Comparison of ENCODE assay signal across 1 cellular context in genomic region chr1:6579374-6580118, GRCh38.
A peak's percentile ranks its signal among the peaks of the same experiment; 100 is the strongest.
TF ChIP-seq lines count a peak whose summit lies in the region.

TSS of gene ZBTB48 (plus strand) at chr1:6579994. CDS start at chr1:6580610, 616 bp downstream.

TF ChIP-seq in HepG2, 621 proteins besides CTCF, POLR2A, EP300 and RAD21 (continued from another document and continues in another):
- TF ChIP-seq ZBTB39 (CRISPR knock-in tag; IDR thresholded peaks at IDR 0.05) = no peak
- TF ChIP-seq KLF15 (CRISPR knock-in tag; IDR thresholded peaks at IDR 0.05; ENCODE audit: borderline replicate concordance) = no peak
- TF ChIP-seq, protein P1, sequence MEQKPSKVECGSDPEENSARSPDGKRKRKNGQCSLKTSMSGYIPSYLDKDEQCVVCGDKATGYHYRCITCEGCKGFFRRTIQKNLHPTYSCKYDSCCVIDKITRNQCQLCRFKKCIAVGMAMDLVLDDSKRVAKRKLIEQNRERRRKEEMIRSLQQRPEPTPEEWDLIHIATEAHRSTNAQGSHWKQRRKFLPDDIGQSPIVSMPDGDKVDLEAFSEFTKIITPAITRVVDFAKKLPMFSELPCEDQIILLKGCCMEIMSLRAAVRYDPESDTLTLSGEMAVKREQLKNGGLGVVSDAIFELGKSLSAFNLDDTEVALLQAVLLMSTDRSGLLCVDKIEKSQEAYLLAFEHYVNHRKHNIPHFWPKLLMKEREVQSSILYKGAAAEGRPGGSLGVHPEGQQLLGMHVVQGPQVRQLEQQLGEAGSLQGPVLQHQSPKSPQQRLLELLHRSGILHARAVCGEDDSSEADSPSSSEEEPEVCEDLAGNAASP (CRISPR knock-in tag; IDR thresholded peaks at IDR 0.05; ENCODE audit: borderline replicate concordance) = no peak
- peak; percentile 75; the same call in 1 of the 2 replicates for TF ChIP-seq REPIN1 (CRISPR knock-in tag; IDR thresholded peaks at IDR 0.05; ENCODE audit: borderline replicate concordance, low read depth)
- TF ChIP-seq NONO (IDR thresholded peaks at IDR 0.05) = no peak
- peak; percentile 16; the same call in 1 of the 2 replicates for TF ChIP-seq NONO (CRISPR knock-in tag; conservative IDR thresholded peaks at IDR 0.05)
- no peak for TF ChIP-seq PRDM4 (CRISPR knock-in tag; IDR thresholded peaks at IDR 0.05; ENCODE audit: borderline replicate concordance)
- TF ChIP-seq ZNF562 (CRISPR knock-in tag; IDR thresholded peaks at IDR 0.05; ENCODE audit: borderline replicate concordance) = no peak
- 0 out of 2 replicates have a peak, but pooled peaks have one; percentile 34 for TF ChIP-seq MED1 (CRISPR knock-in tag; IDR thresholded peaks at IDR 0.05)
- TF ChIP-seq ZBTB1 (CRISPR knock-in tag; IDR thresholded peaks at IDR 0.05; ENCODE audit: borderline replicate concordance) = no peak
- no peak for TF ChIP-seq FLYWCH1 (CRISPR knock-in tag; IDR thresholded peaks at IDR 0.05)
- TF ChIP-seq SRSF4 (IDR thresholded peaks at IDR 0.05; ENCODE audit: low read depth, low read length, poor library complexity, severe bottlenecking) = no peak
- TF ChIP-seq ELF1 (CRISPR knock-in tag; IDR thresholded peaks at IDR 0.05) = peak; percentile 37; the same call in 1 of the 2 replicates
- TF ChIP-seq, protein P2, sequence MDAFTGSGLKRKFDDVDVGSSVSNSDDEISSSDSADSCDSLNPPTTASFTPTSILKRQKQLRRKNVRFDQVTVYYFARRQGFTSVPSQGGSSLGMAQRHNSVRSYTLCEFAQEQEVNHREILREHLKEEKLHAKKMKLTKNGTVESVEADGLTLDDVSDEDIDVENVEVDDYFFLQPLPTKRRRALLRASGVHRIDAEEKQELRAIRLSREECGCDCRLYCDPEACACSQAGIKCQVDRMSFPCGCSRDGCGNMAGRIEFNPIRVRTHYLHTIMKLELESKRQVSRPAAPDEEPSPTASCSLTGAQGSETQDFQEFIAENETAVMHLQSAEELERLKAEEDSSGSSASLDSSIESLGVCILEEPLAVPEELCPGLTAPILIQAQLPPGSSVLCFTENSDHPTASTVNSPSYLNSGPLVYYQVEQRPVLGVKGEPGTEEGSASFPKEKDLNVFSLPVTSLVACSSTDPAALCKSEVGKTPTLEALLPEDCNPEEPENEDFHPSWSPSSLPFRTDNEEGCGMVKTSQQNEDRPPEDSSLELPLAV (CRISPR knock-in tag; conservative IDR thresholded peaks at IDR 0.05; ENCODE audit: low read depth) = no peak
- TF ChIP-seq KLF6 (CRISPR knock-in tag; IDR thresholded peaks at IDR 0.05) = no peak
- TF ChIP-seq, protein P3, sequence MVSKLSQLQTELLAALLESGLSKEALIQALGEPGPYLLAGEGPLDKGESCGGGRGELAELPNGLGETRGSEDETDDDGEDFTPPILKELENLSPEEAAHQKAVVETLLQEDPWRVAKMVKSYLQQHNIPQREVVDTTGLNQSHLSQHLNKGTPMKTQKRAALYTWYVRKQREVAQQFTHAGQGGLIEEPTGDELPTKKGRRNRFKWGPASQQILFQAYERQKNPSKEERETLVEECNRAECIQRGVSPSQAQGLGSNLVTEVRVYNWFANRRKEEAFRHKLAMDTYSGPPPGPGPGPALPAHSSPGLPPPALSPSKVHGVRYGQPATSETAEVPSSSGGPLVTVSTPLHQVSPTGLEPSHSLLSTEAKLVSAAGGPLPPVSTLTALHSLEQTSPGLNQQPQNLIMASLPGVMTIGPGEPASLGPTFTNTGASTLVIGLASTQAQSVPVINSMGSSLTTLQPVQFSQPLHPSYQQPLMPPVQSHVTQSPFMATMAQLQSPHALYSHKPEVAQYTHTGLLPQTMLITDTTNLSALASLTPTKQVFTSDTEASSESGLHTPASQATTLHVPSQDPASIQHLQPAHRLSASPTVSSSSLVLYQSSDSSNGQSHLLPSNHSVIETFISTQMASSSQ (IDR thresholded peaks at IDR 0.05; ENCODE audit: low read depth) = no peak
- TF ChIP-seq, protein P3 (CRISPR knock-in tag; IDR thresholded peaks at IDR 0.05; ENCODE audit: borderline replicate concordance) = 0 out of 2 replicates have a peak, but pooled peaks have one; percentile 8
- no peak for TF ChIP-seq ZBTB7B (CRISPR knock-in tag; IDR thresholded peaks at IDR 0.05)
- TF ChIP-seq FOXJ3 (CRISPR knock-in tag; IDR thresholded peaks at IDR 0.05; ENCODE audit: borderline replicate concordance) = no peak
- TF ChIP-seq, protein P4, sequence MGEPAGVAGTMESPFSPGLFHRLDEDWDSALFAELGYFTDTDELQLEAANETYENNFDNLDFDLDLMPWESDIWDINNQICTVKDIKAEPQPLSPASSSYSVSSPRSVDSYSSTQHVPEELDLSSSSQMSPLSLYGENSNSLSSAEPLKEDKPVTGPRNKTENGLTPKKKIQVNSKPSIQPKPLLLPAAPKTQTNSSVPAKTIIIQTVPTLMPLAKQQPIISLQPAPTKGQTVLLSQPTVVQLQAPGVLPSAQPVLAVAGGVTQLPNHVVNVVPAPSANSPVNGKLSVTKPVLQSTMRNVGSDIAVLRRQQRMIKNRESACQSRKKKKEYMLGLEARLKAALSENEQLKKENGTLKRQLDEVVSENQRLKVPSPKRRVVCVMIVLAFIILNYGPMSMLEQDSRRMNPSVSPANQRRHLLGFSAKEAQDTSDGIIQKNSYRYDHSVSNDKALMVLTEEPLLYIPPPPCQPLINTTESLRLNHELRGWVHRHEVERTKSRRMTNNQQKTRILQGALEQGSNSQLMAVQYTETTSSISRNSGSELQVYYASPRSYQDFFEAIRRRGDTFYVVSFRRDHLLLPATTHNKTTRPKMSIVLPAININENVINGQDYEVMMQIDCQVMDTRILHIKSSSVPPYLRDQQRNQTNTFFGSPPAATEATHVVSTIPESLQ (CRISPR knock-in tag; conservative IDR thresholded peaks at IDR 0.05) = no peak
- no peak for TF ChIP-seq AFF4 (CRISPR knock-in tag; IDR thresholded peaks at IDR 0.05)
- TF ChIP-seq ZMYM2 (CRISPR knock-in tag; IDR thresholded peaks at IDR 0.05) = 0 out of 2 replicates have a peak, but pooled peaks have one; percentile 26
- TF ChIP-seq, protein P5, sequence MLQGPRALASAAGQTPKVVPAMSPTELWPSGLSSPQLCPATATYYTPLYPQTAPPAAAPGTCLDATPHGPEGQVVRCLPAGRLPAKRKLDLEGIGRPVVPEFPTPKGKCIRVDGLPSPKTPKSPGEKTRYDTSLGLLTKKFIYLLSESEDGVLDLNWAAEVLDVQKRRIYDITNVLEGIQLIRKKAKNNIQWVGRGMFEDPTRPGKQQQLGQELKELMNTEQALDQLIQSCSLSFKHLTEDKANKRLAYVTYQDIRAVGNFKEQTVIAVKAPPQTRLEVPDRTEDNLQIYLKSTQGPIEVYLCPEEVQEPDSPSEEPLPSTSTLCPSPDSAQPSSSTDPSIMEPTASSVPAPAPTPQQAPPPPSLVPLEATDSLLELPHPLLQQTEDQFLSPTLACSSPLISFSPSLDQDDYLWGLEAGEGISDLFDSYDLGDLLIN (CRISPR knock-in tag; IDR thresholded peaks at IDR 0.05; ENCODE audit: borderline replicate concordance) = 0 out of 2 replicates have a peak, but pooled peaks have one; percentile 5
- peak; percentile 72 for TF ChIP-seq NR2C2 (CRISPR knock-in tag; IDR thresholded peaks at IDR 0.05; ENCODE audit: borderline replicate concordance)
- TF ChIP-seq EEA1 (CRISPR knock-in tag; IDR thresholded peaks at IDR 0.05; ENCODE audit: borderline replicate concordance) = no peak
- TF ChIP-seq ZNF784 (CRISPR knock-in tag; IDR thresholded peaks at IDR 0.05; ENCODE audit: borderline replicate concordance) = no peak; the same call in 1 of the 2 replicates
- peak; percentile 52; the same call in 1 of the 2 replicates for TF ChIP-seq NFE2L1 (CRISPR knock-in tag; IDR thresholded peaks at IDR 0.05; ENCODE audit: borderline replicate concordance)
- no peak for TF ChIP-seq NFKBIZ (CRISPR knock-in tag; IDR thresholded peaks at IDR 0.05)
- TF ChIP-seq HIVEP1 (CRISPR knock-in tag; IDR thresholded peaks at IDR 0.05) = peak; percentile 63
- TF ChIP-seq ZNF230 (CRISPR knock-in tag; IDR thresholded peaks at IDR 0.05) = no peak
- TF ChIP-seq GLI4 (CRISPR knock-in tag; IDR thresholded peaks at IDR 0.05; ENCODE audit: borderline replicate concordance) = 0 out of 2 replicates have a peak, but pooled peaks have one; percentile 35
- no peak for TF ChIP-seq ZNF557 (CRISPR knock-in tag; IDR thresholded peaks at IDR 0.05)
- TF ChIP-seq ZNF775 (CRISPR knock-in tag; IDR thresholded peaks at IDR 0.05; ENCODE audit: borderline replicate concordance) = no peak
